Comparison of ENCODE assay signal across 12 cellular contexts in the genomic region with DNA sequence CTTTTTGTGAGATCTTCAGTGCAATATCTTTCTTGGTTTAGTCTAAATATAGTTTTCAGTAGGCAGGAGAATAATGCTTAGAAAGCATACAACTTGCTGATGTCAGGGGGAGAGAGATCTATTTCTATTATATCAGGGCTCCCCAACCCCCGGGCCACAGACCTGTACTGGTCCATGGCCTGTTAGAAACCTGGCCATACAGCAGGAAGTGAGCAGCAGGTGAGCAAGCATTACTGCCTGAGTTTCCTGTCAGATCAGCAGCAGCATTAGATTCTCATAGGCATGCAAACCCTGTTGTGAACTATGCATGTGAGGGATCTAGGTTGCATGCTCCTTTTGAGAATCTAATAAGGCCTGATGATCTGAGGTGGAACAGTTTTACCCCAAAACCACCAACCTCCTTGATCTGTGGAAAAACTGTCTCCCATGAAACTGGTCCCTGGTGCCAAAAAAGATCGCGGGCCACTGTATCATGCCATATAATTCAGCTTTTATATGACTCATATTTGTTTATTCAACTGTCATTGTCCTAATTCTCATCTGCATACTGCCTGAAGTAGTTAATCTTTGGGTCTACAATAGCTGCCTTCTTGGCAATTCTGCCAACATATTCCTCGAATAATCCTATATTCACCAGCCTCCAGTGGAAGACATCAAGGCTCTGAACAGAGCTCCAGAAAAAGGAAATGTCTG.
A peak's percentile ranks its signal among the peaks of the same experiment; 100 is the strongest.
DNase-seq lines count a peak whose midpoint lies in the region; ATAC-seq, FAIRE-seq and TF ChIP-seq lines count a peak whose summit lies in the region.
"Had no signal": no experiment of that assay in that cellular context is flagged by ENCODE, and none has a peak within 500 bp of the region (broad histone marks: within the 10 kb centered on the region; RNA-seq: fewer than 3 reads in every experiment).

No MANE protein-coding gene starts in this region.

- H3K36me3 ChIP-seq in KMS-11 (ENCODE audit: insufficient read depth) (no peaks in the 10 kb centered on the region), GM12878 (ENCODE audit: control insufficient read depth in 2 of 2, insufficient read depth in 2 of 2, low read length in 1 of 2) (no peaks in the 10 kb centered on the region)

- peaks cover 36% of the 10 kb centered on the region for H3K4me1 Mint-ChIP-seq in stimulated activated naive CD8-positive, alpha-beta T cell treated with anti-CD3 and anti-CD28 coated beads, Interleukin-15, amount 100 ng/mL, for 72 hours
- H3K4me1 Mint-ChIP-seq in type B pancreatic cell (ENCODE audit: unreplicated experiment), result peaks cover 22% of the 10 kb centered on the region

- TF ChIP-seq POLR2A in GM12878 (IDR thresholded peaks at IDR 0.05; ENCODE audit: low read depth, low read length), result no peak
- no peak for TF ChIP-seq POLR2A in GM18505 (IDR thresholded peaks at IDR 0.05; ENCODE audit: borderline replicate concordance, extremely low read depth, insufficient read depth, insufficient read length)

- H3K9ac ChIP-seq in KMS-11 (no peak overlapping the region), GM12878 (ENCODE audit: control insufficient read depth, insufficient read depth, low read length) (no peak overlapping the region)

- no peak overlapping the region for H3K27ac ChIP-seq in KMS-11
- H3K27ac ChIP-seq in GM12878 (ENCODE audit: control insufficient read depth, insufficient read depth), result peak overlapping the region; percentile 35
- H3K27ac ChIP-seq: C4-2B had no signal

- intact Hi-C loops in GM12878 (cut with micrococcal nuclease; ENCODE audit: unreplicated experiment), result no loop called here

- FAIRE-seq in GM12878 (lab: Jason Lieb, UNC), result no peak

- no TSS peak for BruUV-seq in GM12878 (replicated peaks; lab: Mats Ljungman, UMichigan)

- H3K4me1 ChIP-seq in KMS-11 (ENCODE audit: low read depth, poor library complexity, severe bottlenecking) (peaks cover 29% of the 10 kb centered on the region), GM12878 (ENCODE audit: control insufficient read depth, insufficient read depth, low read length) (peaks cover 34% of the 10 kb centered on the region)

- H3K79me2 ChIP-seq in KMS-11 (ENCODE audit: insufficient read depth, low read depth), result no peaks in the 10 kb centered on the region
- H3K79me2 ChIP-seq in GM12878 (ENCODE audit: control insufficient read depth, insufficient read depth, low read length), result no peaks in the 10 kb centered on the region

- 85% methylated on average over 4 of the region's 4 CpGs for WGBS in GM12878 (ENCODE audit: insufficient coverage, insufficient replicate concordance, low lambda C conversion rate, missing lambda C conversion rate)

- POLR2A ChIA-PET in GM12878 (lab: Charles Lee), result no interaction called here

- peaks cover 7% of the 10 kb centered on the region for H3K36me3 Mint-ChIP-seq in type B pancreatic cell

- H2AFZ ChIP-seq in KMS-11 (ENCODE audit: low read depth) (peak overlapping the region; percentile 10; the same call in 1 of the 2 replicates), GM12878 (ENCODE audit: control insufficient read depth, low read depth, low read length) (no peak overlapping the region)

- peaks cover 19 to 24% of the 10 kb centered on the region in 2 donors for H3K9me3 Mint-ChIP-seq in stimulated activated naive CD8-positive, alpha-beta T cell treated with anti-CD3 and anti-CD28 coated beads, Interleukin-15, amount 100 ng/mL, for 72 hours
- peaks cover 11% of the 10 kb centered on the region for H3K9me3 Mint-ChIP-seq in type B pancreatic cell

- no peaks in the 10 kb centered on the region for H4K20me1 ChIP-seq in KMS-11 (ENCODE audit: insufficient read depth)
- no peaks in the 10 kb centered on the region for H4K20me1 ChIP-seq in GM12878 (ENCODE audit: control insufficient read depth, insufficient read depth)

- H3K4me3 ChIP-seq in KMS-11 (IDR thresholded peaks at IDR 0.05; ENCODE audit: insufficient read depth, low read depth, low read length), result no peak overlapping the region
- no peak overlapping the region for H3K4me3 ChIP-seq in GM12878

- H3K27me3 ChIP-seq in KMS-11 (ENCODE audit: insufficient read depth, low read depth) (no peaks in the 10 kb centered on the region), GM12878 (replicated peaks in 1 of 2; ENCODE audit: control insufficient read depth in 2 of 2, insufficient read depth in 2 of 2, low read length in 1 of 2) (no peaks in the 10 kb centered on the region)

- CTCF ChIA-PET in GM12878 (lab: Yijun Ruan, JAX), result interaction anchor here (0.9 kb wide), 1 partner anchor 27 kb away, joined by 3 read pairs; no protein-coding TSS in a partner anchor

- no peak for DNase-seq in stimulated activated naive CD8-positive, alpha-beta T cell treated with anti-CD3 and anti-CD28 coated beads, Interleukin-15, Interleukin-2, amounts not matched to agents 100 U/mL and 50 U/mL, for 24 hours
- DNase-seq in stimulated activated naive CD8-positive, alpha-beta T cell treated with anti-CD3 and anti-CD28 coated beads, Interleukin-15, amount 100 ng/mL, for 72 hours, result no peak
- DNase-seq in GM12878 (ENCODE audit: low read depth, low spot score) (peak; percentile 16), type B pancreatic cell (ENCODE audit: extremely low spot score, unreplicated experiment) (no peak), NCI-H1048 (lab: John Stamatoyannopoulos, UW) (no peak)
- DNase-seq in stimulated activated CD4-positive, alpha-beta T cell treated with anti-CD3 and anti-CD28 coated beads, Interleukin-1b, Interleukin-23, amount 100 ng/mL, for 48 hours, result no peak
- DNase-seq: NCI-H1092, NCI-H774, SW 1271 had no signal

- peak overlapping the region; percentile 38 for H3K4me2 ChIP-seq in KMS-11
- H3K4me2 ChIP-seq in GM12878 (ENCODE audit: control insufficient read depth, insufficient read depth), result no peak overlapping the region

- TF ChIP-seq EP300 in GM12878 (IDR thresholded peaks at IDR 0.05; ENCODE audit: borderline replicate concordance in 1 of 2, control insufficient read depth in 1 of 2, low read depth in 2 of 2, low read length in 2 of 2), result no peak

- peaks cover 12% of the 10 kb centered on the region for H3K9me3 ChIP-seq in GM12878 (replicated peaks; ENCODE audit: control insufficient read depth, insufficient read depth, low read length)

- peak; percentile 57 for ATAC-seq in stimulated activated naive CD8-positive, alpha-beta T cell treated with anti-CD3 and anti-CD28 coated beads, Interleukin-15, Interleukin-2, amounts not matched to agents 100 U/mL and 50 U/mL, for 24 hours
- ATAC-seq in stimulated activated naive CD8-positive, alpha-beta T cell treated with anti-CD3 and anti-CD28 coated beads, Interleukin-15, amount 100 ng/mL, for 72 hours, result no peak
- ATAC-seq in GM12878 (no peak), GM18505 (IDR thresholded peaks at IDR 0.05; ENCODE audit: unreplicated experiment) (no peak)

- H3K4me3 Mint-ChIP-seq in stimulated activated naive CD8-positive, alpha-beta T cell treated with anti-CD3 and anti-CD28 coated beads, Interleukin-15, amount 100 ng/mL, for 72 hours, result no peak overlapping the region
- H3K4me3 Mint-ChIP-seq in type B pancreatic cell, result no peak overlapping the region

- TF ChIP-seq CTCF in KMS-11 (conservative IDR thresholded peaks at IDR 0.05; ENCODE audit: low read depth, low read length) (no peak), GM12878 (IDR thresholded peaks at IDR 0.05 in 2 of 3, conservative IDR thresholded peaks at IDR 0.05 in 1 of 3; ENCODE audit: control insufficient read depth in 2 of 3, extremely low read depth in 1 of 3, insufficient read depth in 1 of 3, low read depth in 3 of 3, low read length in 3 of 3) (no peak), type B pancreatic cell (conservative IDR thresholded peaks at IDR 0.05) (no peak)

- no peaks in the 10 kb centered on the region for H3K27me3 Mint-ChIP-seq in stimulated activated naive CD8-positive, alpha-beta T cell treated with anti-CD3 and anti-CD28 coated beads, Interleukin-15, amount 100 ng/mL, for 72 hours
- H3K27me3 Mint-ChIP-seq in type B pancreatic cell, result no peaks in the 10 kb centered on the region

- no peak for TF ChIP-seq RAD21 in GM12878 (IDR thresholded peaks at IDR 0.05; ENCODE audit: insufficient read depth, low read depth, low read length)

- H3K27ac Mint-ChIP-seq in stimulated activated naive CD8-positive, alpha-beta T cell treated with anti-CD3 and anti-CD28 coated beads, Interleukin-15, amount 100 ng/mL, for 72 hours, result no peak overlapping the region
- peak overlapping the region; percentile 73 for H3K27ac Mint-ChIP-seq in type B pancreatic cell

- in situ Hi-C loops in GM12878 (cut with MboI), result no loop called here

- RAD21 ChIA-PET in GM12878 (lab: Charles Lee; ENCODE audit: unreplicated experiment), result no interaction called here

- SMC1A ChIA-PET in GM12878 (lab: Charles Lee; ENCODE audit: uncharacterized antibody, unreplicated experiment), result interaction anchor here (0.6 kb wide), 1 partner anchor 818 kb away, joined by 3 read pairs; no protein-coding TSS in a partner anchor

TF ChIP-seq in GM12878, 131 proteins besides CTCF, POLR2A, EP300 and RAD21 (continues in another document):
- TF ChIP-seq FOS (IDR thresholded peaks at IDR 0.05; ENCODE audit: borderline replicate concordance, extremely low read depth, insufficient read length) (no peak), GABPA (IDR thresholded peaks at IDR 0.05; ENCODE audit: low read depth) (no peak), KAT2A (conservative IDR thresholded peaks at IDR 0.05; ENCODE audit: control insufficient read depth, low read depth, low read length) (no peak)
